In the genomic region with DNA sequence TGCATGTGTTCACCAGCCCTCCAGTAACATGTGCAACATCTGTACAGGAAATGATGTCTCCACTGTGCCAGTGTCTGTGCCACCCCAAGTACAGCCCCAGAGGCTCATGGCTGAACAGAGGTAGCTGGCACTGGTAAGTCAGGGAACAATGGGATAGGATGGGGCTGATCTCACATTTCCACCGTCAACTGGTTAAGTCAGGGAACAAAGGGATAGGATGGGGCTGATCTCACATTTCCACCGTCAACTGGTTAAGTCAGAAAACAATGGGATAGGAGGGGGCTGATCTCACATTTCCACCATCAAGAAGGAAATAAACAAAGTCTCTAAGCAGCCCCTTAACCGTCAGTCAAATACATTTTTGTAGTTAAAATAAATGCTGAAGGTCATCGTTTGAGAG, we compare ENCODE assay signal across 14 cellular contexts.
DNase-seq lines count a peak whose midpoint lies in the region; ATAC-seq and TF ChIP-seq lines count a peak whose summit lies in the region.
"Had no signal": no experiment of that assay in that cellular context is flagged by ENCODE, and none has a peak within 500 bp of the region (broad histone marks: within the 10 kb centered on the region; RNA-seq: fewer than 3 reads in every experiment).

No MANE protein-coding gene starts in this region.

- DNase-seq in DMS153 treated with DMSO at 0.1 percent for 48 hours (lab: John Stamatoyannopoulos, UW; ENCODE audit: unreplicated experiment) (peak; percentile 27), NCI-H2029 treated with DMSO at 0.1 percent for 48 hours (lab: John Stamatoyannopoulos, UW) (peak; percentile 81), NCI-H69 (lab: John Stamatoyannopoulos, UW) (peak; percentile 9), left kidney (ENCODE audit: low read depth, low spot score) (peak; percentile 18), NOMO-1 (lab: John Stamatoyannopoulos, UW; ENCODE audit: unreplicated experiment in 2 of 2) (no peak), foreskin fibroblast (no peak)
- DNase-seq: Calu3, NCI-H1105 treated with DMSO at 0.1 percent for 48 hours, NCI-H524, SW 1271 had no signal

- ATAC-seq in GM21723 (IDR thresholded peaks at IDR 0.05; ENCODE audit: unreplicated experiment) (no peak), HG02884 (IDR thresholded peaks at IDR 0.05; ENCODE audit: unreplicated experiment) (no peak)
- ATAC-seq: A549 had no signal

- H3K4me3 ChIP-seq in foreskin fibroblast (ENCODE audit: low read depth in 1 of 2, low read length in 2 of 2): no peak overlapping the region
- H3K4me3 ChIP-seq: A549, SJSA1 had no signal

- TF ChIP-seq CTCF in foreskin fibroblast (IDR thresholded peaks at IDR 0.05; ENCODE audit: low read depth, low read length): no peak

Comparison
In these comparisons a context has a peak if more than half of its experiments do, and no peak if none do; other contexts are left out.
1. DNase-seq: peak in DMS153 treated with DMSO at 0.1 percent for 48 hours (single experiment), NCI-H2029 treated with DMSO at 0.1 percent for 48 hours (single experiment), NCI-H69 (single experiment) and left kidney (single experiment); none in NOMO-1 (0 of 2) and foreskin fibroblast (0 of 2).